17 cellular contexts compared by ENCODE assay signal in the genomic region with DNA sequence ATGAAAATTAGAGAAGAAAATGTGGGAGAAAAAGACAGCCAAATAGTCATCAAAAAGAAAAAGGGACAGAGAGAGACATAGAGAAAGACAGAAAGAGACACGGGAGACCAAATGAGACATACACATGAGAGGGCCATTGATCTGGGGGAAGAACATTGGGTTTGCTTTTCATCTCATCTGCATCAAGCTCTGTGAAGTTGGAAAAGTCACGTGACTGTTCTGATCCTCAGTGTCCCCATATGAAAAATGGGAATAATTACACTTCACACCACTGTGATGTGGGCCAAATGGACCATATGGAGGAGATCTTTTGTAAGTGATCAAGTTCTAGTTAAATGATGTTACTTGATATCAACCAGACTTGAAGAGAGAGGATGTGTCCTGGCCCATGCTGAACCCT.
A peak's percentile ranks its signal among the peaks of the same experiment; 100 is the strongest.
DNase-seq lines count a peak whose midpoint lies in the region; ATAC-seq, FAIRE-seq and TF ChIP-seq lines count a peak whose summit lies in the region.
"Had no signal": no experiment of that assay in that cellular context is flagged by ENCODE, and none has a peak within 500 bp of the region (broad histone marks: within the 10 kb centered on the region; RNA-seq: fewer than 3 reads in every experiment).

No MANE protein-coding gene starts in this region.

- in situ Hi-C loops in GM23248 (cut with MboI), result no loop called here
- in situ Hi-C loops in K562 (cut with MboI), result loop anchor here (25.0 kb wide), 1 partner anchor 564 kb away; no protein-coding TSS in a partner anchor

- H3F3A ChIP-seq in GM23248 (ENCODE audit: insufficient read depth) (no peaks in the 10 kb centered on the region), GM23338 (replicated peaks; ENCODE audit: low read depth) (no peaks in the 10 kb centered on the region)

- TF ChIP-seq CTCF in GM23338 (conservative IDR thresholded peaks at IDR 0.05; ENCODE audit: low read depth in 2 of 2), result no peak
- TF ChIP-seq CTCF in K562 (IDR thresholded peaks at IDR 0.05 in 2 of 3, conservative IDR thresholded peaks at IDR 0.05 in 1 of 3; ENCODE audit: insufficient read depth in 2 of 3, low read depth in 1 of 3, low read length in 3 of 3), result no peak
- no peak for TF ChIP-seq CTCF in osteocyte (IDR thresholded peaks at IDR 0.05)

- H3K4me2 ChIP-seq in GM23248 (ENCODE audit: unreplicated experiment) (no peak overlapping the region), GM23338 (no peak overlapping the region), K562 (ENCODE audit: insufficient read depth, low read length) (no peak overlapping the region)

- no peak for FAIRE-seq in K562 (lab: Jason Lieb, UNC)
- FAIRE-seq: G401.6, GM18507, H1 had no signal

- H3K4me1 ChIP-seq in GM23248 (ENCODE audit: insufficient read depth) (no peaks in the 10 kb centered on the region), GM23338 (ENCODE audit: insufficient read depth) (no peaks in the 10 kb centered on the region), K562 (replicated peaks in 1 of 2; ENCODE audit: control insufficient read depth in 2 of 2, insufficient read depth in 2 of 2, low read length in 2 of 2) (no peaks in the 10 kb centered on the region)

- H3K27me3 Mint-ChIP-seq in GM23338 (ENCODE audit: insufficient read depth, low read depth, poor library complexity) (peaks cover 2% of the 10 kb centered on the region), osteocyte (ENCODE audit: unreplicated experiment) (no peaks in the 10 kb centered on the region)

- H3K9me3 Mint-ChIP-seq in GM23338, result peaks cover 3% of the 10 kb centered on the region
- peaks cover 4% of the 10 kb centered on the region for H3K9me3 Mint-ChIP-seq in osteocyte (ENCODE audit: unreplicated experiment)

- H4K20me1 ChIP-seq in GM23248 (ENCODE audit: insufficient read depth) (no peaks in the 10 kb centered on the region), GM23338 (replicated peaks; ENCODE audit: insufficient read depth) (no peaks in the 10 kb centered on the region), K562 (replicated peaks; ENCODE audit: control insufficient read depth, insufficient read depth, low read length) (no peaks in the 10 kb centered on the region)

- H2AFZ ChIP-seq in GM23248, result peak overlapping the region; percentile 95; the same call in 1 of the 2 replicates
- H2AFZ ChIP-seq in GM23338, result peak overlapping the region; percentile 94; the same call in 1 of the 2 replicates
- no peak overlapping the region for H2AFZ ChIP-seq in K562 (ENCODE audit: low read depth, low read length)

- H3K9me3 ChIP-seq in GM23248 (ENCODE audit: low read depth) (no peaks in the 10 kb centered on the region), K562 (replicated peaks; ENCODE audit: control insufficient read depth, insufficient read depth, low read depth, low read length) (no peaks in the 10 kb centered on the region)

- intact Hi-C loops in K562 (cut with micrococcal nuclease), result loop anchor here (5.0 to 10.0 kb wide), 2 partner anchors 544 to 572 kb away; no protein-coding TSS in a partner anchor

- no peak for TF ChIP-seq POLR2A in K562 (conservative IDR thresholded peaks at IDR 0.05)

- POLR2A ChIA-PET in K562 (lab: Yijun Ruan, JAX), result no interaction called here

- H3K27me3 ChIP-seq in GM23248 (replicated peaks; ENCODE audit: insufficient read depth) (no peaks in the 10 kb centered on the region), GM23338 (ENCODE audit: insufficient read depth) (no peaks in the 10 kb centered on the region), K562 (ENCODE audit: control insufficient read depth in 2 of 2, insufficient read depth in 2 of 2, low read length in 2 of 2) (no peaks in the 10 kb centered on the region; a peak in 1 of 5 replicates)

- H3K4me3 ChIP-seq in GM23248, result no peak overlapping the region
- H3K4me3 ChIP-seq in GM23338, result no peak overlapping the region
- no peak overlapping the region for H3K4me3 ChIP-seq in K562

- H3K36me3 Mint-ChIP-seq in GM23338 (ENCODE audit: low read depth) (no peaks in the 10 kb centered on the region), osteocyte (ENCODE audit: unreplicated experiment) (no peaks in the 10 kb centered on the region)
- H3K36me3 Mint-ChIP-seq: CD4-positive, alpha-beta memory T cell had no signal

- H3K4me1 Mint-ChIP-seq in GM23338 (peaks cover 1% of the 10 kb centered on the region; the same call in 1 of the 3 replicates), osteocyte (ENCODE audit: unreplicated experiment) (no peaks in the 10 kb centered on the region)
- H3K4me1 Mint-ChIP-seq: CD4-positive, alpha-beta memory T cell had no signal

- H3K9me2 ChIP-seq in GM23248 (ENCODE audit: insufficient read depth) (no peaks in the 10 kb centered on the region), GM23338 (ENCODE audit: insufficient read depth) (0 out of 2 replicates have a peak, but pooled peaks cover 17% of the 10 kb centered on the region)

- WGBS in GM23248 (ENCODE audit: low coverage in 1 of 2, low lambda C conversion rate in 2 of 2, missing lambda C conversion rate in 2 of 2), 2 experiments, result 29 to 31% methylated on average over 2 of the region's 2 CpGs
- WGBS in K562 (ENCODE audit: insufficient coverage, low coverage, missing lambda C conversion rate), result 13% methylated on average over 1 of the region's 2 CpGs

- H3K36me3 ChIP-seq in GM23248 (ENCODE audit: low read depth) (no peaks in the 10 kb centered on the region), GM23338 (ENCODE audit: insufficient read depth) (no peaks in the 10 kb centered on the region), K562 (ENCODE audit: control insufficient read depth, insufficient read depth, low read length) (no peaks in the 10 kb centered on the region)

- H3K79me2 ChIP-seq in GM23248 (ENCODE audit: insufficient read depth) (no peaks in the 10 kb centered on the region), GM23338 (replicated peaks; ENCODE audit: insufficient read depth) (no peaks in the 10 kb centered on the region), K562 (ENCODE audit: control insufficient read depth, insufficient read depth, low read length) (no peaks in the 10 kb centered on the region)

- no peak for TF ChIP-seq RAD21 in K562 (CRISPR knock-in tag; conservative IDR thresholded peaks at IDR 0.05 in 1 of 2, IDR thresholded peaks at IDR 0.05 in 1 of 2)

- no peak overlapping the region for H3K4me3 Mint-ChIP-seq in GM23338
- no peak overlapping the region for H3K4me3 Mint-ChIP-seq in osteocyte (ENCODE audit: unreplicated experiment)

- no peaks in the 10 kb centered on the region for H3K9me1 ChIP-seq in K562 (ENCODE audit: control insufficient read depth, insufficient read depth, low read length)

- CTCF ChIA-PET in K562 (lab: Yijun Ruan, JAX; ENCODE audit: low intra/inter-chr PET ratio), result no interaction called here

- ATAC-seq in GM23338, result no peak
- no peak for ATAC-seq in K562
- ATAC-seq in HG02840 (IDR thresholded peaks at IDR 0.05; ENCODE audit: low FRiP score, unreplicated experiment), result no peak

- H3K27ac ChIP-seq in GM23248 (no peak overlapping the region), GM23338 (ENCODE audit: low read depth) (no peak overlapping the region), K562 (ENCODE audit: extremely low read depth, low read depth, low read length) (no peak overlapping the region)

- no peak for TF ChIP-seq EP300 in K562 (IDR thresholded peaks at IDR 0.05; ENCODE audit: low read length)

- no TSS peak for BruUV-seq in K562 (replicated peaks; lab: Mats Ljungman, UMichigan)

- H3K9ac ChIP-seq in GM23248 (no peak overlapping the region), K562 (ENCODE audit: insufficient read depth in 1 of 2, low read depth in 2 of 2, low read length in 2 of 2) (no peak overlapping the region)

- DNase-seq in GM23248, result no peak
- DNase-seq in GM23338 (ENCODE audit: low spot score), result no peak
- no peak for DNase-seq in K562 (ENCODE audit: extremely low read depth in 1 of 4, low spot score in 3 of 4)
- DNase-seq in osteocyte (ENCODE audit: extremely low spot score, unreplicated experiment), result peak; percentile 2
- DNase-seq in DMS 273 (lab: John Stamatoyannopoulos, UW; ENCODE audit: unreplicated experiment), result no peak
- DNase-seq: C1 segment of cervical spinal cord; Calu3; CD4-positive, alpha-beta memory T cell; COR-L47; DMS153; DND-41; H7; HCEC 1CT had no signal

- H3K27ac Mint-ChIP-seq in GM23338 (no peak overlapping the region), osteocyte (ENCODE audit: unreplicated experiment) (no peak overlapping the region)
- H3K27ac Mint-ChIP-seq: CD4-positive, alpha-beta memory T cell had no signal

TF ChIP-seq in GM23338, 12 proteins besides CTCF, POLR2A, EP300 and RAD21 (continues in another document):
- TF ChIP-seq CREB1 (CRISPR knock-in tag; IDR thresholded peaks at IDR 0.05; ENCODE audit: low read depth), result no peak
- TF ChIP-seq JUNB (IDR thresholded peaks at IDR 0.05; ENCODE audit: unreplicated experiment), result no peak
- TF ChIP-seq ZNF114 (CRISPR knock-in tag; IDR thresholded peaks at IDR 0.05), result no peak

TF ChIP-seq in K562, 482 proteins besides CTCF, POLR2A, EP300 and RAD21 (continues in another document):
- TF ChIP-seq SUPT5H (IDR thresholded peaks at IDR 0.05) (no peak), TGIF2 (CRISPR knock-in tag; IDR thresholded peaks at IDR 0.05) (no peak), TCFL5 (CRISPR knock-in tag; conservative IDR thresholded peaks at IDR 0.05) (no peak), IRF1 (CRISPR knock-in tag; IDR thresholded peaks at IDR 0.05; ENCODE audit: borderline replicate concordance) (no peak)
- TF ChIP-seq, protein P1, sequence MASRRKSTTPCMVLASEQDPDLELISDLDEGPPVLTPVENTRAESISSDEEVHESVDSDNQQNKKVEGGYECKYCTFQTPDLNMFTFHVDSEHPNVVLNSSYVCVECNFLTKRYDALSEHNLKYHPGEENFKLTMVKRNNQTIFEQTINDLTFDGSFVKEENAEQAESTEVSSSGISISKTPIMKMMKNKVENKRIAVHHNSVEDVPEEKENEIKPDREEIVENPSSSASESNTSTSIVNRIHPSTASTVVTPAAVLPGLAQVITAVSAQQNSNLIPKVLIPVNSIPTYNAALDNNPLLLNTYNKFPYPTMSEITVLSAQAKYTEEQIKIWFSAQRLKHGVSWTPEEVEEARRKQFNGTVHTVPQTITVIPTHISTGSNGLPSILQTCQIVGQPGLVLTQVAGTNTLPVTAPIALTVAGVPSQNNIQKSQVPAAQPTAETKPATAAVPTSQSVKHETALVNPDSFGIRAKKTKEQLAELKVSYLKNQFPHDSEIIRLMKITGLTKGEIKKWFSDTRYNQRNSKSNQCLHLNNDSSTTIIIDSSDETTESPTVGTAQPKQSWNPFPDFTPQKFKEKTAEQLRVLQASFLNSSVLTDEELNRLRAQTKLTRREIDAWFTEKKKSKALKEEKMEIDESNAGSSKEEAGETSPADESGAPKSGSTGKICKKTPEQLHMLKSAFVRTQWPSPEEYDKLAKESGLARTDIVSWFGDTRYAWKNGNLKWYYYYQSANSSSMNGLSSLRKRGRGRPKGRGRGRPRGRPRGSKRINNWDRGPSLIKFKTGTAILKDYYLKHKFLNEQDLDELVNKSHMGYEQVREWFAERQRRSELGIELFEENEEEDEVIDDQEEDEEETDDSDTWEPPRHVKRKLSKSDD (conservative IDR thresholded peaks at IDR 0.05; ENCODE audit: low read length), result no peak
